35 cellular contexts compared by ENCODE assay signal in genomic region chrX:153312842-153313241, GRCh38. TPM values are rescaled to one million over a fixed set of nuclear protein-coding genes. Genes with fewer than 3 reads are reported as not detected.
"Had no signal": no experiment of that assay in that cellular context is flagged by ENCODE, and none has a peak within 500 bp of the region (broad histone marks: within the 10 kb centered on the region; RNA-seq: fewer than 3 reads in every experiment).

No MANE protein-coding gene starts in this region.

- H3K36me3 Mint-ChIP-seq: activated CD4-positive, alpha-beta memory T cell treated with anti-CD3 and anti-CD28 coated beads for 36 hours; activated CD8-positive, alpha-beta memory T cell treated with anti-CD3 and anti-CD28 coated beads, Interleukin-2, amount 10 ng/mL, durations not matched to agents 7 days and 5 days; activated naive CD4-positive, alpha-beta T cell treated with anti-CD3 and anti-CD28 coated beads, Interleukin-2, amount 10 ng/mL, durations not matched to agents 7 days and 5 days; activated naive CD4-positive, alpha-beta T cell treated with anti-CD3 and anti-CD28 coated beads, Interleukin-2, amount 50 U/mL, for 72 hours; activated naive CD8-positive, alpha-beta T cell treated with anti-CD3 and anti-CD28 coated beads, Interleukin-2, amount 10 ng/mL, durations not matched to agents 7 days and 5 days; brain had no signal

- DNase-seq: activated CD4-positive, alpha-beta memory T cell treated with anti-CD3 and anti-CD28 coated beads for 36 hours; activated CD4-positive, alpha-beta T cell treated with anti-CD3 and anti-CD28 coated beads for 36 hours; activated CD4-positive, alpha-beta T cell treated with anti-CD3 and anti-CD28 coated beads, Interleukin-2, amount 10 ng/mL, durations not matched to agents 24 days and 14 days; activated CD4-positive, CD25-positive, alpha-beta regulatory T cell; activated CD4-positive, CD25-positive, alpha-beta regulatory T cell treated with anti-CD3 and anti-CD28 coated beads, Interleukin-2, amount 50 U/mL, for 72 hours; activated CD8-positive, alpha-beta memory T cell treated with anti-CD3 and anti-CD28 coated beads, Interleukin-2, amount 10 ng/mL, durations not matched to agents 7 days and 5 days; activated CD8-positive, alpha-beta memory T cell treated with anti-CD3 and anti-CD28 coated beads, Interleukin-2, amount 50 U/mL, for 4 hours; activated CD8-positive, alpha-beta T cell treated with anti-CD3 and anti-CD28 coated beads, Interleukin-2, amount 10 ng/mL, durations not matched to agents 7 days and 5 days; activated effector memory CD4-positive, alpha-beta T cell treated with anti-CD3 and anti-CD28 coated beads, Interleukin-2, amount 50 U/mL, for 16 hours; activated naive CD4-positive, alpha-beta T cell treated with anti-CD3 and anti-CD28 coated beads, Interleukin-2, amount 10 ng/mL, durations not matched to agents 7 days and 5 days; activated naive CD8-positive, alpha-beta T cell treated with anti-CD3 and anti-CD28 coated beads, Interleukin-2, amount 10 ng/mL, durations not matched to agents 7 days and 5 days; activated T-cell treated with anti-CD3 and anti-CD28 coated beads, Interleukin-2, amount 50 U/mL, for 1 hour; activated T-cell treated with anti-CD3 and anti-CD28 coated beads, Interleukin-2, amount 50 U/mL, for 48 hours; central memory CD4-positive, alpha-beta T cell; cerebellar nuclear complex; colonic mucosa; effector CD8-positive, alpha-beta T cell; esophagus squamous epithelium; foreskin melanocyte; glutamatergic neuron; T-helper 2 cell had no signal

- H3K4me3 ChIP-seq: ascending aorta, breast epithelium, cardiac muscle cell, colonic mucosa, esophagus squamous epithelium had no signal

- H3K36me3 ChIP-seq: ascending aorta, breast epithelium, cardiac muscle cell, colonic mucosa, esophagus squamous epithelium had no signal

- H3K4me3 Mint-ChIP-seq: activated CD4-positive, alpha-beta memory T cell treated with anti-CD3 and anti-CD28 coated beads for 36 hours; activated CD4-positive, alpha-beta T cell treated with anti-CD3 and anti-CD28 coated beads for 36 hours; activated CD4-positive, alpha-beta T cell treated with anti-CD3 and anti-CD28 coated beads, Interleukin-2, amount 10 ng/mL, durations not matched to agents 24 days and 14 days; activated CD8-positive, alpha-beta memory T cell treated with anti-CD3 and anti-CD28 coated beads, Interleukin-2, amount 10 ng/mL, durations not matched to agents 7 days and 5 days; activated CD8-positive, alpha-beta T cell treated with anti-CD3 and anti-CD28 coated beads, Interleukin-2, amount 10 ng/mL, durations not matched to agents 7 days and 5 days; activated naive CD4-positive, alpha-beta T cell treated with anti-CD3 and anti-CD28 coated beads, Interleukin-2, amount 10 ng/mL, durations not matched to agents 7 days and 5 days; activated naive CD8-positive, alpha-beta T cell treated with anti-CD3 and anti-CD28 coated beads, Interleukin-2, amount 10 ng/mL, durations not matched to agents 7 days and 5 days; activated T-helper 1 cell treated with anti-CD3 and anti-CD28 coated beads, Interleukin-12 subunit alpha, Interleukin-12 subunit beta, Interleukin-2, Interleukin-4 antibody, amounts not matched to agents 30 ng/mL and 10 ng/mL and 1 ng/mL, durations not matched to agents 14 hours and 24 hours and 36 hours; brain had no signal

- H3K4me1 ChIP-seq: ascending aorta, breast epithelium, colonic mucosa, esophagus squamous epithelium had no signal

- H3K27me3 Mint-ChIP-seq: activated CD4-positive, alpha-beta memory T cell treated with anti-CD3 and anti-CD28 coated beads for 36 hours; activated CD4-positive, alpha-beta T cell treated with anti-CD3 and anti-CD28 coated beads for 36 hours; activated CD8-positive, alpha-beta memory T cell treated with anti-CD3 and anti-CD28 coated beads, Interleukin-2, amount 10 ng/mL, durations not matched to agents 7 days and 5 days; activated naive CD8-positive, alpha-beta T cell treated with anti-CD3 and anti-CD28 coated beads, Interleukin-2, amount 10 ng/mL, durations not matched to agents 7 days and 5 days; brain had no signal

- H3K4me1 Mint-ChIP-seq: activated CD4-positive, alpha-beta T cell treated with anti-CD3 and anti-CD28 coated beads for 36 hours; activated CD4-positive, alpha-beta T cell treated with anti-CD3 and anti-CD28 coated beads, Interleukin-2, amount 10 ng/mL, durations not matched to agents 24 days and 14 days; activated CD8-positive, alpha-beta memory T cell treated with anti-CD3 and anti-CD28 coated beads, Interleukin-2, amount 10 ng/mL, durations not matched to agents 7 days and 5 days; activated naive CD4-positive, alpha-beta T cell treated with anti-CD3 and anti-CD28 coated beads, Interleukin-2, amount 10 ng/mL, durations not matched to agents 7 days and 5 days; activated naive CD8-positive, alpha-beta T cell treated with anti-CD3 and anti-CD28 coated beads, Interleukin-2, amount 10 ng/mL, durations not matched to agents 7 days and 5 days; brain had no signal

- H3K27ac ChIP-seq: ascending aorta, breast epithelium, cardiac muscle cell, colonic mucosa, epithelial cell of prostate, esophagus squamous epithelium had no signal

- ATAC-seq: activated CD4-positive, alpha-beta T cell treated with anti-CD3 and anti-CD28 coated beads for 36 hours; activated CD8-positive, alpha-beta memory T cell treated with anti-CD3 and anti-CD28 coated beads, Interleukin-2, amount 10 ng/mL, durations not matched to agents 7 days and 5 days; activated CD8-positive, alpha-beta T cell treated with anti-CD3 and anti-CD28 coated beads, Interleukin-2, amount 10 ng/mL, durations not matched to agents 7 days and 5 days; activated naive CD4-positive, alpha-beta T cell treated with anti-CD3 and anti-CD28 coated beads, Interleukin-2, amount 50 U/mL, for 72 hours had no signal

- H3K9me3 ChIP-seq: ascending aorta, breast epithelium, colonic mucosa, esophagus squamous epithelium had no signal

- H3K9me3 Mint-ChIP-seq: activated CD4-positive, alpha-beta memory T cell treated with anti-CD3 and anti-CD28 coated beads for 36 hours; activated CD4-positive, alpha-beta T cell treated with anti-CD3 and anti-CD28 coated beads, Interleukin-2, amount 10 ng/mL, durations not matched to agents 24 days and 14 days; activated naive CD4-positive, alpha-beta T cell treated with anti-CD3 and anti-CD28 coated beads, Interleukin-2, amount 10 ng/mL, durations not matched to agents 7 days and 5 days; activated naive CD4-positive, alpha-beta T cell treated with anti-CD3 and anti-CD28 coated beads, Interleukin-2, amount 50 U/mL, for 72 hours; activated naive CD8-positive, alpha-beta T cell treated with anti-CD3 and anti-CD28 coated beads, Interleukin-2, amount 10 ng/mL, durations not matched to agents 7 days and 5 days; activated T-helper 1 cell treated with anti-CD3 and anti-CD28 coated beads, Interleukin-12 subunit alpha, Interleukin-12 subunit beta, Interleukin-2, Interleukin-4 antibody, amounts not matched to agents 30 ng/mL and 10 ng/mL and 1 ng/mL, durations not matched to agents 14 hours and 24 hours and 36 hours; activated T-helper 2 cell treated with anti-CD3 and anti-CD28 coated beads, Interferon-gamma antibody, Interleukin-2, Interleukin-4, amounts not matched to agents 10 μg/mL and 5 μg/mL and 100 μg/mL, durations not matched to agents 14 hours and 24 hours and 36 hours had no signal

- H3K27me3 ChIP-seq: ascending aorta, cardiac muscle cell, colonic mucosa, esophagus squamous epithelium had no signal

- H3K27ac Mint-ChIP-seq: activated CD4-positive, alpha-beta memory T cell treated with anti-CD3 and anti-CD28 coated beads for 36 hours; activated CD4-positive, alpha-beta T cell treated with anti-CD3 and anti-CD28 coated beads for 36 hours; activated CD4-positive, alpha-beta T cell treated with anti-CD3 and anti-CD28 coated beads, Interleukin-2, amount 10 ng/mL, durations not matched to agents 24 days and 14 days; activated CD8-positive, alpha-beta memory T cell treated with anti-CD3 and anti-CD28 coated beads, Interleukin-2, amount 10 ng/mL, durations not matched to agents 7 days and 5 days; activated CD8-positive, alpha-beta T cell treated with anti-CD3 and anti-CD28 coated beads, Interleukin-2, amount 10 ng/mL, durations not matched to agents 7 days and 5 days; activated naive CD4-positive, alpha-beta T cell treated with anti-CD3 and anti-CD28 coated beads, Interleukin-2, amount 10 ng/mL, durations not matched to agents 7 days and 5 days; activated naive CD4-positive, alpha-beta T cell treated with anti-CD3 and anti-CD28 coated beads, Interleukin-2, amount 50 U/mL, for 72 hours; activated naive CD8-positive, alpha-beta T cell treated with anti-CD3 and anti-CD28 coated beads, Interleukin-2, amount 10 ng/mL, durations not matched to agents 7 days and 5 days; activated T-helper 1 cell treated with anti-CD3 and anti-CD28 coated beads, Interleukin-12 subunit alpha, Interleukin-12 subunit beta, Interleukin-2, Interleukin-4 antibody, amounts not matched to agents 30 ng/mL and 10 ng/mL and 1 ng/mL, durations not matched to agents 14 hours and 24 hours and 36 hours; activated T-helper 2 cell treated with anti-CD3 and anti-CD28 coated beads, Interferon-gamma antibody, Interleukin-2, Interleukin-4, amounts not matched to agents 10 μg/mL and 5 μg/mL and 100 μg/mL, durations not matched to agents 14 hours and 24 hours and 36 hours; brain had no signal

RNA-seq across cellular contexts. Expression of gene PNMA6F, which starts 8.7 kb away (rescaled TPM):
- total RNA-seq: activated CD4-positive, alpha-beta memory T cell treated with anti-CD3 and anti-CD28 coated beads for 36 hours; activated CD4-positive, alpha-beta T cell treated with anti-CD3 and anti-CD28 coated beads for 36 hours; activated CD4-positive, alpha-beta T cell treated with anti-CD3 and anti-CD28 coated beads, Interleukin-2, amount 10 ng/mL, durations not matched to agents 24 days and 14 days; activated CD8-positive, alpha-beta memory T cell treated with anti-CD3 and anti-CD28 coated beads for 36 hours; activated CD8-positive, alpha-beta memory T cell treated with anti-CD3 and anti-CD28 coated beads, Interleukin-2, amount 10 ng/mL, durations not matched to agents 7 days and 5 days; activated CD8-positive, alpha-beta T cell treated with anti-CD3 and anti-CD28 coated beads, Interleukin-2, amount 10 ng/mL, durations not matched to agents 7 days and 5 days; activated naive CD4-positive, alpha-beta T cell treated with anti-CD3 and anti-CD28 coated beads, Interleukin-2, amount 50 U/mL, for 72 hours; activated naive CD8-positive, alpha-beta T cell treated with anti-CD3 and anti-CD28 coated beads, Interleukin-2, amount 10 ng/mL, durations not matched to agents 7 days and 5 days; activated T-helper 1 cell treated with anti-CD3 and anti-CD28 coated beads, Interleukin-12 subunit alpha, Interleukin-12 subunit beta, Interleukin-2, Interleukin-4 antibody, amounts not matched to agents 30 ng/mL and 10 ng/mL and 1 ng/mL, durations not matched to agents 14 hours and 24 hours and 36 hours; activated T-helper 2 cell treated with anti-CD3 and anti-CD28 coated beads, Interferon-gamma antibody, Interleukin-2, Interleukin-4, amounts not matched to agents 10 μg/mL and 5 μg/mL and 100 μg/mL, durations not matched to agents 14 hours and 24 hours and 36 hours; ascending aorta; breast epithelium; cardiac muscle cell; colonic mucosa; dermis microvascular lymphatic vessel endothelial cell; endothelial cell of umbilical vein; esophagus squamous epithelium; fibroblast of lung; fibroblast of villous mesenchyme; T-helper 1 cell treated with Interleukin-12 subunit alpha and Interleukin-12 subunit beta and Interleukin-4 antibody, amounts not matched to agents 30 ng/mL and 1 ng/mL, for 36 hours had no signal
